8 cellular contexts compared by ENCODE assay signal in genomic region chr6:159726196-159726917, GRCh38. TPM values are rescaled to one million over a fixed set of nuclear protein-coding genes. Genes with fewer than 3 reads are reported as not detected.
DNase-seq lines count a peak whose midpoint lies in the region; ATAC-seq, FAIRE-seq and TF ChIP-seq lines count a peak whose summit lies in the region.

No MANE protein-coding gene starts in this region.

- H3K4me3 ChIP-seq in BJ (ENCODE audit: low read depth, low read length) (peak overlapping the region; percentile 92), adrenal gland (peak overlapping the region; percentile 41 to 100 (median 76)), keratinocyte (ENCODE audit: control insufficient read depth in 2 of 3, extremely low read depth in 1 of 3, insufficient read depth in 2 of 3, low read depth in 1 of 3, low read length in 3 of 3) (peak overlapping the region; percentile 82 to 89 (median 87)), stomach (peak overlapping the region; percentile 65 to 96 (median 84))

- 3 to 5% (median 4%) methylated on average over 18 to 32 of the region's 32 CpGs for WGBS in adrenal gland, 4 donors
- 2 to 4% (median 3%) methylated on average over 25 to 32 of the region's 32 CpGs for whole genome bisulfite sequencing in stomach, 5 donors

- H4K20me1 ChIP-seq in keratinocyte (ENCODE audit: control insufficient read depth, extremely low read depth, insufficient read depth, low read length): peaks cover 5% of the 10 kb centered on the region

- CTCF ChIA-PET in BJ (lab: Yijun Ruan, JAX): interaction anchor here (1.0 to 1.4 kb wide), 2 partner anchors 9 to 36 kb away, joined by 3 to 6 read pairs; no protein-coding TSS in a partner anchor

- dilution Hi-C loops in keratinocyte (cut with MboI; ENCODE audit: extremely low pct_ligation_motif_present, low sequenced_read_pairs): no loop called here

- no peaks in the 10 kb centered on the region for H3K9me3 ChIP-seq in adrenal gland (replicated peaks in 1 of 3)
- no peaks in the 10 kb centered on the region for H3K9me3 ChIP-seq in keratinocyte (ENCODE audit: control insufficient read depth, low read depth, low read length)
- no peaks in the 10 kb centered on the region for H3K9me3 ChIP-seq in stomach

- peak overlapping the region; percentile 86 for H2AFZ ChIP-seq in keratinocyte (ENCODE audit: control insufficient read depth, low read length)

- POLR2A ChIA-PET in BJ (lab: Charles Lee): interaction anchor here (1.0 kb wide), 1 partner anchor 63 kb away, joined by 3 read pairs; no protein-coding TSS in a partner anchor

- H3K79me2 ChIP-seq in keratinocyte (ENCODE audit: control insufficient read depth, insufficient read depth, low read length): peaks cover 83% of the 10 kb centered on the region

- peak; percentile 35 for ATAC-seq in GM19395 (IDR thresholded peaks at IDR 0.05; ENCODE audit: unreplicated experiment)
- no peak for ATAC-seq in GM18520 (IDR thresholded peaks at IDR 0.05; ENCODE audit: unreplicated experiment)

- intact Hi-C loops in adrenal gland (cut with DNase I): loop anchor here in 1 of 2 donors (5.0 kb wide), 1 partner anchor 34 kb away; the partner anchor contains the start of gene SOD2
- intact Hi-C loops in stomach (cut with DNase I; ENCODE audit: low total_unique reads): no loop called here

- H3K9ac ChIP-seq in keratinocyte (ENCODE audit: control insufficient read depth, extremely low read depth, insufficient read depth, low read length): peak overlapping the region; percentile 98

- H3K9me1 ChIP-seq in keratinocyte (ENCODE audit: control insufficient read depth, extremely low read depth, insufficient read depth, low read length): no peaks in the 10 kb centered on the region

- no peaks in the 10 kb centered on the region for H3K27me3 ChIP-seq in BJ (ENCODE audit: control insufficient read depth, insufficient read depth, low read length)
- no peaks in the 10 kb centered on the region for H3K27me3 ChIP-seq in adrenal gland
- H3K27me3 ChIP-seq in keratinocyte (ENCODE audit: control insufficient read depth, extremely low read depth, insufficient read depth, low read length): no peaks in the 10 kb centered on the region
- no peaks in the 10 kb centered on the region for H3K27me3 ChIP-seq in stomach

- H3K36me3 ChIP-seq in BJ (ENCODE audit: control insufficient read depth, insufficient read depth, low read length) (no peaks in the 10 kb centered on the region), adrenal gland (replicated peaks in 1 of 2) (no peaks in the 10 kb centered on the region), keratinocyte (ENCODE audit: control insufficient read depth in 2 of 2, extremely low read depth in 1 of 2, insufficient read depth in 2 of 2, low read length in 2 of 2) (peaks cover 0 to 3% of the 10 kb centered on the region in 2 experiments), stomach (peaks cover 0 to 6% (median 0%) of the 10 kb centered on the region in 4 donors)

- TF ChIP-seq CTCF in BJ (IDR thresholded peaks at IDR 0.05; ENCODE audit: insufficient read depth, low read depth, low read length) (no peak), adrenal gland (IDR thresholded peaks at IDR 0.05) (no peak), keratinocyte (optimal IDR thresholded peaks at IDR 0.05 in 1 of 3, IDR thresholded peaks at IDR 0.05 in 1 of 3, conservative IDR thresholded peaks at IDR 0.05 in 1 of 3; ENCODE audit: extremely low read depth in 1 of 3, insufficient read depth in 2 of 3, low read length in 3 of 3) (no peak), stomach (IDR thresholded peaks at IDR 0.05) (no peak)

- FAIRE-seq in keratinocyte (lab: Jason Lieb, UNC): peak; percentile 49

- DNase-seq in BJ (ENCODE audit: low read depth): no peak
- peak; percentile 79 for DNase-seq in KG1 (lab: John Stamatoyannopoulos, UW)
- DNase-seq in adrenal gland: no peak
- no peak for DNase-seq in keratinocyte (ENCODE audit: low read depth, low spot score)
- no peak for DNase-seq in stomach
- DNase-seq in SKM-1 (lab: John Stamatoyannopoulos, UW; ENCODE audit: unreplicated experiment): no peak

- TF ChIP-seq POLR2A in adrenal gland (IDR thresholded peaks at IDR 0.05) (peak in 1 of 2 donors; percentile 68), stomach (IDR thresholded peaks at IDR 0.05) (no peak)

- H3K27ac ChIP-seq in adrenal gland: peak overlapping the region; percentile 97 to 100 (median 99)
- H3K27ac ChIP-seq in keratinocyte (ENCODE audit: control insufficient read depth, insufficient read depth, low read length): peak overlapping the region; percentile 98
- peak overlapping the region; percentile 97 to 100 (median 99) for H3K27ac ChIP-seq in stomach

- H3K4me1 ChIP-seq in adrenal gland (replicated peaks in 1 of 2) (peaks cover 26 to 43% of the 10 kb centered on the region in 2 donors), keratinocyte (ENCODE audit: control insufficient read depth, extremely low read depth, insufficient read depth, low read length) (peaks cover 18% of the 10 kb centered on the region), stomach (peaks cover 24 to 52% (median 40%) of the 10 kb centered on the region in 4 donors)

- H3K4me2 ChIP-seq in keratinocyte (ENCODE audit: control insufficient read depth, extremely low read depth, insufficient read depth, low read depth, low read length): peak overlapping the region; percentile 99

- no peak for TF ChIP-seq EP300 in stomach (IDR thresholded peaks at IDR 0.05)

RNA-seq across cellular contexts. Expression of gene WTAP, which starts 0.9 kb away (rescaled TPM):
- polyA plus RNA-seq in BJ (2011; rRNA removed) (10.0 and 23.3 TPM in 2 replicates), adrenal gland (100 to 1,000 TPM in 2 of 3 donors, 10 to 100 TPM in 1; 56.8 to 162 (median 116) TPM), keratinocyte (20.6 to 40.2 TPM (median 35.3 TPM) in 3 replicates), stomach (10 to 100 TPM; 54.1 to 78.1 (median 58.3) TPM)
- 21.7 and 24.0 TPM in 2 replicates for polyA minus RNA-seq in BJ (2011; rRNA and poly(A)+ RNA removed)
- total RNA-seq in adrenal gland (100 to 1,000 TPM in 3 of 8 donors, 10 to 100 TPM in 5; 78.9 to 145 (median 85.0) TPM), stomach (100 to 1,000 TPM in 1 of 5 donors, 10 to 100 TPM in 4; 35.0 to 125 (median 82.6) TPM)
- polyA plus RNA-seq in keratinocyte (2011; ENCODE audit: low read depth): 99.5 TPM
- 22.1 and 36.7 TPM in 2 replicates for polyA plus RNA-seq in keratinocyte (2011; cell fraction: cytosol; rRNA removed)
- polyA plus RNA-seq in keratinocyte (2011; cell fraction: nucleus; rRNA removed): 24.4 and 27.6 TPM in 2 replicates
- 58.7 and 61.5 TPM in 2 replicates for polyA plus RNA-seq in keratinocyte (2012; ENCODE audit: low replicate concordance)
- 11.5 to 59.4 TPM (median 28.5 TPM) in 3 replicates for polyA minus RNA-seq in keratinocyte
- polyA minus RNA-seq in keratinocyte (2011; cell fraction: cytosol; rRNA and poly(A)+ RNA removed): 11.7 TPM
- polyA minus RNA-seq in keratinocyte (2011; cell fraction: nucleus; rRNA and poly(A)+ RNA removed): 14.8 and 37.4 TPM in 2 replicates

RNA-seq across cellular contexts. Expression of gene SOD2, which starts 33.3 kb away (rescaled TPM):
- polyA plus RNA-seq in BJ (2011; rRNA removed) (39.4 and 42.1 TPM in 2 replicates), adrenal gland (100 to 1,000 TPM; 129 to 348 (median 208) TPM), keratinocyte (28.6 to 48.7 TPM (median 41.9 TPM) in 3 replicates), stomach (100 to 1,000 TPM; 219 to 404 (median 260) TPM)
- 48.7 and 52.8 TPM in 2 replicates for polyA minus RNA-seq in BJ (2011; rRNA and poly(A)+ RNA removed)
- total RNA-seq in adrenal gland (1,000 to 10,000 TPM in 2 of 8 donors, 100 to 1,000 TPM in 6; 312 to 3,032 (median 460) TPM), stomach (100 to 1,000 TPM in 4 of 5 donors, 10 to 100 TPM in 1; 27.2 to 187 (median 147) TPM)
- polyA plus RNA-seq in keratinocyte (2011; ENCODE audit: low read depth): 28.8 TPM
- 40.0 and 41.6 TPM in 2 replicates for polyA plus RNA-seq in keratinocyte (2011; cell fraction: cytosol; rRNA removed)
- 28.3 and 32.3 TPM in 2 replicates for polyA plus RNA-seq in keratinocyte (2011; cell fraction: nucleus; rRNA removed)
- polyA plus RNA-seq in keratinocyte (2012; ENCODE audit: low replicate concordance): 49.0 and 58.5 TPM in 2 replicates
- 67.0 to 69.1 TPM (median 67.7 TPM) in 3 replicates for polyA minus RNA-seq in keratinocyte
- polyA minus RNA-seq in keratinocyte (2011; cell fraction: cytosol; rRNA and poly(A)+ RNA removed): 61.0 TPM
- 15.2 and 31.3 TPM in 2 replicates for polyA minus RNA-seq in keratinocyte (2011; cell fraction: nucleus; rRNA and poly(A)+ RNA removed)

RNA-seq across cellular contexts. Expression of gene ACAT2, which starts 35.5 kb away (rescaled TPM):
- polyA plus RNA-seq in BJ (2011; rRNA removed) (12.5 and 16.0 TPM in 2 replicates), adrenal gland (100 to 1,000 TPM in 1 of 3 donors, 10 to 100 TPM in 2; 10.1 to 305 (median 17.4) TPM), keratinocyte (92.6 to 217 TPM (median 205 TPM) in 3 replicates), stomach (10 to 100 TPM; 35.0 to 43.6 (median 39.7) TPM)
- 6.0 and 6.2 TPM in 2 replicates for polyA minus RNA-seq in BJ (2011; rRNA and poly(A)+ RNA removed)
- total RNA-seq in adrenal gland (100 to 1,000 TPM in 1 of 8 donors, 10 to 100 TPM in 6, 1 to 10 TPM in 1; 8.7 to 163 (median 15.0) TPM), stomach (10 to 100 TPM in 2 of 5 donors, 1 to 10 TPM in 2, under 1 TPM in 1; 0.58 to 82.1 (median 2.5) TPM)
- 25.1 TPM for polyA plus RNA-seq in keratinocyte (2011; ENCODE audit: low read depth)
- polyA plus RNA-seq in keratinocyte (2011; cell fraction: cytosol; rRNA removed): 81.7 and 105 TPM in 2 replicates
- polyA plus RNA-seq in keratinocyte (2011; cell fraction: nucleus; rRNA removed): 47.8 and 53.7 TPM in 2 replicates
- 19.4 and 164 TPM in 2 replicates for polyA plus RNA-seq in keratinocyte (2012; ENCODE audit: low replicate concordance)
- 47.7 to 104 TPM (median 51.3 TPM) in 3 replicates for polyA minus RNA-seq in keratinocyte
- 60.8 TPM for polyA minus RNA-seq in keratinocyte (2011; cell fraction: cytosol; rRNA and poly(A)+ RNA removed)
- 14.6 and 32.6 TPM in 2 replicates for polyA minus RNA-seq in keratinocyte (2011; cell fraction: nucleus; rRNA and poly(A)+ RNA removed)
